Comparison of ENCODE assay signal across 23 cellular contexts in genomic region chr4:47513493-47513892, GRCh38. TPM values are rescaled to one million over a fixed set of nuclear protein-coding genes. Genes with fewer than 3 reads are reported as not detected.
DNase-seq lines count a peak whose midpoint lies in the region; ATAC-seq, FAIRE-seq and TF ChIP-seq lines count a peak whose summit lies in the region.
"Had no signal": no experiment of that assay in that cellular context is flagged by ENCODE, and none has a peak within 500 bp of the region (broad histone marks: within the 10 kb centered on the region; RNA-seq: fewer than 3 reads in every experiment).

No MANE protein-coding gene starts in this region.

- H2BK120ac ChIP-seq in neuronal stem cell (ENCODE audit: low read depth, low read length): no peak overlapping the region

- no peaks in the 10 kb centered on the region for H3K79me1 ChIP-seq in neuronal stem cell (ENCODE audit: low read depth, low read length)

- TF ChIP-seq POLR2A in GM12891 (IDR thresholded peaks at IDR 0.05; ENCODE audit: low read depth, low read length): no peak

- H3K27me3 ChIP-seq in Karpas-422 (ENCODE audit: low read length) (no peaks in the 10 kb centered on the region), neuronal stem cell (ENCODE audit: control insufficient read depth in 3 of 3, insufficient read depth in 3 of 3, low read depth in 1 of 3, low read length in 3 of 3) (no peaks in the 10 kb centered on the region)
- H3K27me3 ChIP-seq: BLaER1 had no signal

- no peak overlapping the region for H3K4me3 Mint-ChIP-seq in activated T-cell treated with anti-CD3 and anti-CD28 coated beads, Interleukin-2, amount 50 U/mL, for 72 hours
- H3K4me3 Mint-ChIP-seq: B cell; CD4-positive, alpha-beta T cell; CD8-positive, alpha-beta memory T cell had no signal

- H3K9me3 Mint-ChIP-seq in activated T-cell treated with anti-CD3 and anti-CD28 coated beads, Interleukin-2, amount 50 U/mL, for 72 hours: no peaks in the 10 kb centered on the region
- H3K9me3 Mint-ChIP-seq: CD4-positive, alpha-beta T cell; CD8-positive, alpha-beta memory T cell had no signal

- no peaks in the 10 kb centered on the region for H3K4me1 Mint-ChIP-seq in activated T-cell treated with anti-CD3 and anti-CD28 coated beads, Interleukin-2, amount 50 U/mL, for 72 hours (ENCODE audit: low read depth)

- H3K4me2 ChIP-seq in Karpas-422 (ENCODE audit: low read depth, low read length, poor library complexity, severe bottlenecking) (peak overlapping the region; percentile 18), neuronal stem cell (ENCODE audit: insufficient read depth, low read length, poor library complexity, severe bottlenecking) (no peak overlapping the region)
- H3K4me2 ChIP-seq: BLaER1 had no signal

- H3K4me3 ChIP-seq in Karpas-422 (ENCODE audit: low read length): no peak overlapping the region
- no peak overlapping the region for H3K4me3 ChIP-seq in neuronal stem cell (ENCODE audit: low read length in 2 of 2)
- H3K4me3 ChIP-seq: BLaER1, GM23248 had no signal

- H3K4ac ChIP-seq in neuronal stem cell (ENCODE audit: low read length): no peak overlapping the region

- no peak overlapping the region for H3K18ac ChIP-seq in neuronal stem cell (ENCODE audit: low read length)

- H3K9me3 ChIP-seq in Karpas-422 (ENCODE audit: low read length) (no peaks in the 10 kb centered on the region), neuronal stem cell (replicated peaks in 1 of 2; ENCODE audit: control insufficient read depth in 2 of 2, insufficient read depth in 1 of 2, low read depth in 1 of 2, low read length in 2 of 2) (no peaks in the 10 kb centered on the region)
- H3K9me3 ChIP-seq: BLaER1 had no signal

- H2BK15ac ChIP-seq in neuronal stem cell (ENCODE audit: low read length): no peak overlapping the region

- H3K9me2 ChIP-seq in Karpas-422 (replicated peaks; ENCODE audit: insufficient read depth, low read length): no peaks in the 10 kb centered on the region

- H3K27ac ChIP-seq in Karpas-422 (ENCODE audit: low read length): peak overlapping the region; percentile 7; the same call in 1 of the 2 replicates
- no peak overlapping the region for H3K27ac ChIP-seq in neuronal stem cell (replicated peaks; ENCODE audit: low read length)
- H3K27ac ChIP-seq: 22Rv1, BLaER1, C4-2B, GM23248 had no signal

- no peak overlapping the region for H4K8ac ChIP-seq in neuronal stem cell (ENCODE audit: low read depth, low read length)

- peaks cover 33% of the 10 kb centered on the region for H3K79me2 ChIP-seq in Karpas-422 (ENCODE audit: low read length)

- no peak overlapping the region for H2AFZ ChIP-seq in Karpas-422 (ENCODE audit: low read length)
- H2AFZ ChIP-seq in neuronal stem cell (ENCODE audit: low read length): peak overlapping the region; percentile 53
- H2AFZ ChIP-seq: GM23248 had no signal

- H4K20me1 ChIP-seq in Karpas-422 (ENCODE audit: insufficient read depth, low read depth, low read length): no peaks in the 10 kb centered on the region
- H4K20me1 ChIP-seq: BLaER1 had no signal

- FAIRE-seq in GM12891 (lab: Jason Lieb, UNC): peak; percentile 23
- FAIRE-seq: A204.1, D721Med, H1 had no signal

- DNase-seq in activated T-cell treated with anti-CD3 and anti-CD28 coated beads, Interleukin-2, amount 50 U/mL, for 72 hours: no peak
- no peak for DNase-seq in activated T-cell treated with anti-CD3 and anti-CD28 coated beads for 4 hours
- no peak for DNase-seq in GM12891 (ENCODE audit: insufficient read length, low spot score)
- no peak for DNase-seq in Karpas-422
- no peak for DNase-seq in neuronal stem cell (ENCODE audit: low spot score)
- DNase-seq in NCI-H2196 (lab: John Stamatoyannopoulos, UW; ENCODE audit: unreplicated experiment): no peak
- DNase-seq in mucosa of gallbladder (ENCODE audit: low spot score): no peak
- DNase-seq in central memory CD4-positive, alpha-beta T cell: no peak
- DNase-seq: CD4-positive, alpha-beta T cell; CD8-positive, alpha-beta memory T cell; DMS 273 treated with DMSO at 0.1 percent for 48 hours; DMS79; GF-D8; GM23248; H7; HCEC 1CT had no signal

- H2AK5ac ChIP-seq in neuronal stem cell (ENCODE audit: low read depth, low read length): no peak overlapping the region

- no peak overlapping the region for H2BK12ac ChIP-seq in neuronal stem cell (ENCODE audit: low read length)

- H3K27ac Mint-ChIP-seq in activated T-cell treated with anti-CD3 and anti-CD28 coated beads, Interleukin-2, amount 50 U/mL, for 72 hours: peak overlapping the region; percentile 21
- H3K27ac Mint-ChIP-seq: B cell; CD4-positive, alpha-beta T cell; CD8-positive, alpha-beta memory T cell had no signal

- H3K36me3 ChIP-seq in Karpas-422 (ENCODE audit: insufficient read depth, low read length) (peaks cover 11% of the 10 kb centered on the region; the same call in 1 of the 2 replicates), neuronal stem cell (replicated peaks in 1 of 2; ENCODE audit: control insufficient read depth in 2 of 2, insufficient read depth in 2 of 2, low read length in 2 of 2) (no peaks in the 10 kb centered on the region)
- H3K36me3 ChIP-seq: BLaER1 had no signal

- no peaks in the 10 kb centered on the region for H3K36me3 Mint-ChIP-seq in activated T-cell treated with anti-CD3 and anti-CD28 coated beads, Interleukin-2, amount 50 U/mL, for 72 hours (ENCODE audit: insufficient read depth in 2 of 2)

- H3K27me3 Mint-ChIP-seq in activated T-cell treated with anti-CD3 and anti-CD28 coated beads, Interleukin-2, amount 50 U/mL, for 72 hours (ENCODE audit: low read depth): no peaks in the 10 kb centered on the region
- H3K27me3 Mint-ChIP-seq: B cell; CD4-positive, alpha-beta T cell; CD8-positive, alpha-beta memory T cell had no signal

- H3K23ac ChIP-seq in neuronal stem cell (ENCODE audit: low read depth, low read length, poor library complexity): no peak overlapping the region

- no peak overlapping the region for H2BK5ac ChIP-seq in neuronal stem cell (ENCODE audit: low read length)

- H3K4me1 ChIP-seq in Karpas-422 (ENCODE audit: low read length) (peaks cover 61% of the 10 kb centered on the region), neuronal stem cell (ENCODE audit: control insufficient read depth in 2 of 2, insufficient read depth in 1 of 2, low read depth in 1 of 2, low read length in 2 of 2) (peaks cover 0 to 15% of the 10 kb centered on the region in 2 donors)
- H3K4me1 ChIP-seq: BLaER1 had no signal

- H3K9ac ChIP-seq in Karpas-422 (ENCODE audit: low read length) (no peak overlapping the region), neuronal stem cell (ENCODE audit: low read depth, low read length, poor library complexity) (no peak overlapping the region)
- H3K9ac ChIP-seq: BLaER1, GM23248 had no signal

- ATAC-seq in activated T-cell treated with anti-CD3 and anti-CD28 coated beads, Interleukin-2, amount 50 U/mL, for 72 hours (replicated peaks in 1 of 2): no peak

- H3K14ac ChIP-seq in neuronal stem cell (ENCODE audit: low read length): no peak overlapping the region

- no peak overlapping the region for H4K91ac ChIP-seq in neuronal stem cell (ENCODE audit: low read depth, low read length, poor library complexity)

- no CpG with 5 or more reads among the region's 1 CpG for WGBS in neuronal stem cell (ENCODE audit: extremely low coverage in 2 of 2, insufficient read length in 2 of 2, insufficient replicate concordance in 1 of 2), 2 donors

TF ChIP-seq in GM12891, 5 proteins besides CTCF, POLR2A, EP300 and RAD21:
- TF ChIP-seq POU2F2 (IDR thresholded peaks at IDR 0.05; ENCODE audit: low read depth, low read length) (no peak), POLR2AphosphoS5 (IDR thresholded peaks at IDR 0.05; ENCODE audit: low read depth, low read length) (no peak), PAX5 (IDR thresholded peaks at IDR 0.05; ENCODE audit: insufficient read depth, low read length, severe bottlenecking) (no peak), TAF1 (IDR thresholded peaks at IDR 0.05; ENCODE audit: low read depth, low read length) (no peak), SPI1 (IDR thresholded peaks at IDR 0.05; ENCODE audit: low read depth, low read length) (no peak)

RNA-seq across cellular contexts. Expression of gene ATP10D, which starts 28.4 kb away (rescaled TPM):
- total RNA-seq in activated T-cell treated with anti-CD3 and anti-CD28 coated beads, Interleukin-2, amount 50 U/mL, for 72 hours: 1 to 10 TPM; 3.0 TPM
- 3.4 TPM for polyA plus RNA-seq in GM12891 (2012; ENCODE audit: low read depth, missing spikeins)
- 18.9 and 27.4 TPM in 2 replicates for total RNA-seq in Karpas-422 (2014; rRNA removed; shearing (Covaris generic); ENCODE audit: low replicate concordance)
- polyA plus RNA-seq in neuronal stem cell (2013, experiment 1 of 2): 3.0 TPM
- polyA plus RNA-seq in neuronal stem cell (2013, experiment 2 of 2): 4.0 TPM
- total RNA-seq in mucosa of gallbladder: 35.8 TPM

RNA-seq across cellular contexts. Expression of gene COMMD8, which starts 50.0 kb away (rescaled TPM):
- 10 to 100 TPM; 14.1 to 21.6 TPM for total RNA-seq in activated T-cell treated with anti-CD3 and anti-CD28 coated beads, Interleukin-2, amount 50 U/mL, for 72 hours
- polyA plus RNA-seq in GM12891 (2012; ENCODE audit: low read depth, missing spikeins): 18.2 TPM
- total RNA-seq in Karpas-422 (2014; rRNA removed; shearing (Covaris generic); ENCODE audit: low replicate concordance): 25.4 and 94.5 TPM in 2 replicates
- 17.6 TPM for polyA plus RNA-seq in neuronal stem cell (2013, experiment 1 of 2)
- polyA plus RNA-seq in neuronal stem cell (2013, experiment 2 of 2): 17.2 TPM
- total RNA-seq in mucosa of gallbladder: 17.8 TPM
